15 cellular contexts compared by ENCODE assay signal in the genomic region with DNA sequence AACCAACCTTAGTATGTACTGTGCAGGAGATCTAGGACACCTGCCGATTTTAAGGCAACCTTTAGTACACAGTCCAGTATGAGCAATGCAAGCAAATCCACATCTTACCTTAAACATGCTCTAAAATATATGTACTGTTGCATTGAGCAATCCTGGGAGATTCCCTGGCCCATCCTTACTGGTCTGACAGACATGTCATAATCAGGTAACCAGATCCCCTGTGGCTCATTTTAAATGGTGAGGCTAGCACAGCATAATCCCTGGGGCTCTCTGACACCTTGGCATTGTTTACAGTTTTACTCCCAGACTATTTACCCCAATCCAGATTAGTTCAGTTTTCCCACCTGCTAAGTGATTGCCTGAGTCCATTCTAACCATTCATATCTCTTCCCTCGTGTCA. TPM values are rescaled to one million over a fixed set of nuclear protein-coding genes. Genes with fewer than 3 reads are reported as not detected.
"Had no signal": no experiment of that assay in that cellular context is flagged by ENCODE, and none has a peak within 500 bp of the region (broad histone marks: within the 10 kb centered on the region; RNA-seq: fewer than 3 reads in every experiment).

No MANE protein-coding gene starts in this region.

- H2AFZ ChIP-seq: hepatocyte had no signal

- H3K9me3 ChIP-seq: tibial nerve, vagina had no signal

- H3K27me3 ChIP-seq: hepatocyte, tibial nerve, vagina had no signal

- H3K4me2 ChIP-seq: hepatocyte had no signal

- DNase-seq: activated CD4-positive, alpha-beta T cell treated with anti-CD3 and anti-CD28 coated beads, Interleukin-2, amount 10 ng/mL, durations not matched to agents 7 days and 5 days; activated CD4-positive, CD25-positive, alpha-beta regulatory T cell; activated CD8-positive, alpha-beta memory T cell treated with anti-CD3 and anti-CD28 coated beads for 24 hours; activated naive CD4-positive, alpha-beta T cell treated with anti-CD3 and anti-CD28 coated beads, Interleukin-2, amount 10 ng/mL, durations not matched to agents 7 days and 5 days; central memory CD4-positive, alpha-beta T cell; cortex of kidney; effector CD8-positive, alpha-beta T cell; naive thymus-derived CD4-positive, alpha-beta T cell; posterior cingulate gyrus; small intestine; stimulated activated naive B cell treated with anti-CD40 and anti-IgM and Interleukin-4, amounts not matched to agents 10 μg/mL and 1 μg/mL and 100 μg/mL, for 72 hours had no signal

- H3K79me2 ChIP-seq: hepatocyte had no signal

- H3K36me3 ChIP-seq: tibial nerve, vagina had no signal

- ATAC-seq: naive thymus-derived CD4-positive, alpha-beta T cell; stimulated activated naive B cell treated with anti-CD40 and anti-IgM and Interleukin-4, amounts not matched to agents 10 μg/mL and 1 μg/mL and 100 μg/mL, for 72 hours had no signal

- H3K4me3 ChIP-seq: hepatocyte, lung, tibial nerve, vagina had no signal

- H3K27ac ChIP-seq: hepatocyte, tibial nerve, vagina had no signal

- H3K4me1 ChIP-seq: tibial nerve, vagina had no signal

RNA-seq across cellular contexts. Expression of a gene that starts 15.1 kb away (rescaled TPM):
- polyA plus RNA-seq: naive thymus-derived CD4-positive, alpha-beta T cell had no signal
